8 cellular contexts compared by ENCODE assay signal in the genomic region with DNA sequence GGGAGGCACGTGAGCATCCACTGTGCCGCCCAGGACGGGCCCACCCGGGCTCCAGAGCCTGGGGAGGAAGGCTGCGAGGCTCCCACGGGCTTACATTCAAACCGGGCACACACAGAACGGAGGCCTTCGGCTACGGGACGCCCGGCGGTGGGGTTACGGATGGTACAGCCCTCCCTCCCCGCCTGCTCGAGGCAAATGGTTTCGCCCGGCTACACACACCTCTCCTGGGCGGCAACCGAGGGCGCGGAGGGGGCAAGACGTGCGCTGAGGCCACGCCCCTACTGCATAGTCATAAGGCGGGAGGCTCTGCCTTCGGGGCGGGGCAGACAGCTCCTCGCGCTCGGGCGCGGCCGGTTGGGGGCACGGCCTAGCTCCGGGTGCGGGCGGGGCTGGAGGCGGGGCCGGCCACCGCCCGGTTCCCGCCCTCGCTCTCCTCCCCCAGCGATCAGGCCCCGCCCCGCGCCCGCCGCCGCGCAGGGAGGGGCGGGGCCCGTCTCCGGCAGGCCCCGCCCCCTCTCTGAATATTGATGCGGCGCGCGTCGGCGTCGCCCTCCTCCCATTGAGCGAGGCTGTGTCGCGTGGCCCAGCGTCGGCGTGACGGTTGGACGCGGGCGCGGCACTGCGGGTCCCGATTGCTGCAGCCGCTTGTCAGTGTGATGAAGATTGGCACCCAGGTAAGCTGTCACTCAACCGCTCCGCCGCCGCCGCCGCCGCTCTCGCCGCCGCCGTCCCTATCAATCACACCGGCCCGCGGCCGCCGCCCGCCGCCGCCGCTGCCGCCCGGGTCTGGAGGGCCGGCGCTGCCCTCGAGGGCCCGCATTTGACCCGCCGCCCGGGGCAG. TPM values are rescaled to one million over a fixed set of nuclear protein-coding genes. Genes with fewer than 3 reads are reported as not detected.
DNase-seq lines count a peak whose midpoint lies in the region; ATAC-seq, FAIRE-seq and TF ChIP-seq lines count a peak whose summit lies in the region.

A gene with protein sequence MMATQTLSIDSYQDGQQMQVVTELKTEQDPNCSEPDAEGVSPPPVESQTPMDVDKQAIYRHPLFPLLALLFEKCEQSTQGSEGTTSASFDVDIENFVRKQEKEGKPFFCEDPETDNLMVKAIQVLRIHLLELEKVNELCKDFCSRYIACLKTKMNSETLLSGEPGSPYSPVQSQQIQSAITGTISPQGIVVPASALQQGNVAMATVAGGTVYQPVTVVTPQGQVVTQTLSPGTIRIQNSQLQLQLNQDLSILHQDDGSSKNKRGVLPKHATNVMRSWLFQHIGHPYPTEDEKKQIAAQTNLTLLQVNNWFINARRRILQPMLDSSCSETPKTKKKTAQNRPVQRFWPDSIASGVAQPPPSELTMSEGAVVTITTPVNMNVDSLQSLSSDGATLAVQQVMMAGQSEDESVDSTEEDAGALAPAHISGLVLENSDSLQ (plus strand): TSS at position 572 of the 841 bp plus-strand sequence. CDS start 29,820 bp downstream, outside the sequence.

- no peaks in the 10 kb centered on the region for H3K79me2 ChIP-seq in parathyroid adenoma

- DNase-seq in GM12892 (ENCODE audit: insufficient read length): peak; percentile 92
- peak; percentile 96 for DNase-seq in NCI-H1436 treated with DMSO at 0.1 percent for 48 hours (lab: John Stamatoyannopoulos, UW)
- peak; percentile 99 for DNase-seq in T follicular helper cell (ENCODE audit: low read depth)
- DNase-seq in adipocyte (ENCODE audit: low read depth): peak; percentile 100
- peak; percentile 100 for DNase-seq in cardiac muscle cell (ENCODE audit: low read depth in 1 of 2, low spot score in 1 of 2)
- peak; percentile 95 to 97 for DNase-seq in tibial nerve (ENCODE audit: low spot score in 2 of 2)

- H3K9me3 ChIP-seq in adipocyte (ENCODE audit: control insufficient read depth, low read length): no peaks in the 10 kb centered on the region
- H3K9me3 ChIP-seq in cardiac muscle cell (ENCODE audit: low read depth): peaks cover 3% of the 10 kb centered on the region
- H3K9me3 ChIP-seq in parathyroid adenoma (ENCODE audit: control insufficient read depth, low read length): no peaks in the 10 kb centered on the region
- H3K9me3 ChIP-seq in tibial nerve: peaks cover 0 to 5% (median 0%) of the 10 kb centered on the region in 4 donors

- no peak for TF ChIP-seq POLR2A in GM12892 (IDR thresholded peaks at IDR 0.05; ENCODE audit: low read depth, low read length)
- peak; percentile 68 to 82 for TF ChIP-seq POLR2A in tibial nerve (IDR thresholded peaks at IDR 0.05)

- H3K27me3 ChIP-seq in adipocyte (replicated peaks; ENCODE audit: control insufficient read depth, insufficient read depth, low read length) (no peaks in the 10 kb centered on the region), cardiac muscle cell (no peaks in the 10 kb centered on the region), parathyroid adenoma (ENCODE audit: control insufficient read depth, insufficient read depth, low read length) (no peaks in the 10 kb centered on the region), tibial nerve (no peaks in the 10 kb centered on the region)

- H3K36me3 ChIP-seq in adipocyte (ENCODE audit: control insufficient read depth, insufficient read depth, low read length, severe bottlenecking): peaks cover 3% of the 10 kb centered on the region
- H3K36me3 ChIP-seq in cardiac muscle cell: no peaks in the 10 kb centered on the region
- no peaks in the 10 kb centered on the region for H3K36me3 ChIP-seq in parathyroid adenoma (ENCODE audit: control insufficient read depth, insufficient read depth, low read length)
- H3K36me3 ChIP-seq in tibial nerve: peaks cover 0 to 4% (median 0%) of the 10 kb centered on the region in 3 donors

- 0% methylated on average over 12 to 54 of the region's 106 CpGs for WGBS in tibial nerve, 2 donors

- TF ChIP-seq EP300 in tibial nerve (IDR thresholded peaks at IDR 0.05): peak; percentile 31 to 80

- peak within 1 kb of the TSS; percentile 98 for H2AFZ ChIP-seq in parathyroid adenoma

- ATAC-seq in HG02852 (IDR thresholded peaks at IDR 0.05; ENCODE audit: unreplicated experiment): peak; percentile 81

- TF ChIP-seq CTCF in cardiac muscle cell (IDR thresholded peaks at IDR 0.05; ENCODE audit: low read depth, low read length): no peak
- no peak for TF ChIP-seq CTCF in parathyroid adenoma (IDR thresholded peaks at IDR 0.05)
- peak in 2 of 5 experiments; percentile 42 to 62 for TF ChIP-seq CTCF in tibial nerve (IDR thresholded peaks at IDR 0.05)

- H3K9ac ChIP-seq in adipocyte (ENCODE audit: low read length): peak within 1 kb of the TSS; percentile 98
- peak within 1 kb of the TSS; percentile 28 for H3K9ac ChIP-seq in parathyroid adenoma

- H3K27ac ChIP-seq in cardiac muscle cell: peak within 1 kb of the TSS; percentile 100
- peak within 1 kb of the TSS; percentile 89 for H3K27ac ChIP-seq in parathyroid adenoma
- H3K27ac ChIP-seq in tibial nerve: peak within 1 kb of the TSS; percentile 95 to 99 (median 98)

- peak; percentile 99 for FAIRE-seq in GM12892 (lab: Jason Lieb, UNC)

- peak within 1 kb of the TSS; percentile 96 for H3K4me2 ChIP-seq in parathyroid adenoma (ENCODE audit: low read length)

- H3K4me3 ChIP-seq in adipocyte (ENCODE audit: low read length) (peak within 1 kb of the TSS; percentile 92), cardiac muscle cell (peak within 1 kb of the TSS; percentile 76), parathyroid adenoma (ENCODE audit: low read depth, low read length) (peak within 1 kb of the TSS; percentile 72), tibial nerve (peak within 1 kb of the TSS; percentile 68 to 88 (median 79))

- H3K4me1 ChIP-seq in adipocyte (ENCODE audit: control insufficient read depth, insufficient read depth, low read length) (peaks cover 19% of the 10 kb centered on the region), cardiac muscle cell (ENCODE audit: low read depth) (peaks cover 17% of the 10 kb centered on the region), parathyroid adenoma (no peaks in the 10 kb centered on the region), tibial nerve (peaks cover 0 to 29% (median 9%) of the 10 kb centered on the region in 4 donors)

RNA-seq across cellular contexts. Expression of the gene that starts here (rescaled TPM):
- polyA plus RNA-seq in GM12892 (2012; ENCODE audit: missing spikeins): 9.8 TPM
- 8.1 and 10.5 TPM in 2 replicates for total RNA-seq in cardiac muscle cell
- polyA plus RNA-seq in cardiac muscle cell: 10.5 and 15.1 TPM in 2 replicates
- total RNA-seq in tibial nerve: 10 to 100 TPM in 2 of 4 donors, 1 to 10 TPM in 2; 9.0 to 23.7 (median 12.3) TPM

Comparison
In these comparisons a context has a peak if more than half of its experiments do, and no peak if none do; other contexts are left out.
1. Peak in every context shown above with its lines: DNase-seq, ATAC-seq, H3K4me3 ChIP-seq and H3K27ac ChIP-seq.